ENCODE assay signal across 1 cellular context in the genomic region with DNA sequence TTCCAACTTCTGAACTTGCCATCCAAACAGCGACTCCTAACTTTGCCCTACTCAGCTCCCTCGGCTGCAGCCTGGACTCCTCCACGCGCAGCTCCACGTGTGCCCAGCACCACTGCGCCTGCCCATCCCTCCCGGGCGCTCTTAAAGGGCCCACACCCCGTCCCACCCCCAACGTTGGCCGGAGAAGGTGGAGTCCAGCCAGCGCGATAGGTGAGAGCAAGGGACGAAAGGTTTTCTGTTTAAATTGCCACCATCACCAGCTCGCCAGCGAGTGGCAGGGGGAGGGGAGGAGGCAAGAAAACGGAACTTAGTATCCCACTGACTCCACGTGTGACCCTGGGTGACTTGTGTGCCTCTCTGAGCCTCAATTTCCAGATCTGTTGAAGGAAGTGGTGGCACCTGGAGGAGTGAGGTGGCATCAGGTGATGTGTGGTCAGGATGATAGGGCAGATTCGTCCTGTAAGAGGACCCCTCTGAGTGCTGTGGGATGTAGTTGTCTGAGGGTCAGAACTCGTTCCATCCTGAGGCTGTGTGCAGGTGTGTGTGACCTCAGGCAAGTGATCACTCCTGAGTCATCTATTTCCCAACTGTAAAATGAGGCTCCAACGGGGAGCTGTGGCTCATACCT.
TF ChIP-seq lines count a peak whose summit lies in the region.

No MANE protein-coding gene starts in this region.

TF ChIP-seq in HepG2, 621 proteins besides CTCF, POLR2A, EP300 and RAD21 (continued from another document):
- TF ChIP-seq, protein P1, sequence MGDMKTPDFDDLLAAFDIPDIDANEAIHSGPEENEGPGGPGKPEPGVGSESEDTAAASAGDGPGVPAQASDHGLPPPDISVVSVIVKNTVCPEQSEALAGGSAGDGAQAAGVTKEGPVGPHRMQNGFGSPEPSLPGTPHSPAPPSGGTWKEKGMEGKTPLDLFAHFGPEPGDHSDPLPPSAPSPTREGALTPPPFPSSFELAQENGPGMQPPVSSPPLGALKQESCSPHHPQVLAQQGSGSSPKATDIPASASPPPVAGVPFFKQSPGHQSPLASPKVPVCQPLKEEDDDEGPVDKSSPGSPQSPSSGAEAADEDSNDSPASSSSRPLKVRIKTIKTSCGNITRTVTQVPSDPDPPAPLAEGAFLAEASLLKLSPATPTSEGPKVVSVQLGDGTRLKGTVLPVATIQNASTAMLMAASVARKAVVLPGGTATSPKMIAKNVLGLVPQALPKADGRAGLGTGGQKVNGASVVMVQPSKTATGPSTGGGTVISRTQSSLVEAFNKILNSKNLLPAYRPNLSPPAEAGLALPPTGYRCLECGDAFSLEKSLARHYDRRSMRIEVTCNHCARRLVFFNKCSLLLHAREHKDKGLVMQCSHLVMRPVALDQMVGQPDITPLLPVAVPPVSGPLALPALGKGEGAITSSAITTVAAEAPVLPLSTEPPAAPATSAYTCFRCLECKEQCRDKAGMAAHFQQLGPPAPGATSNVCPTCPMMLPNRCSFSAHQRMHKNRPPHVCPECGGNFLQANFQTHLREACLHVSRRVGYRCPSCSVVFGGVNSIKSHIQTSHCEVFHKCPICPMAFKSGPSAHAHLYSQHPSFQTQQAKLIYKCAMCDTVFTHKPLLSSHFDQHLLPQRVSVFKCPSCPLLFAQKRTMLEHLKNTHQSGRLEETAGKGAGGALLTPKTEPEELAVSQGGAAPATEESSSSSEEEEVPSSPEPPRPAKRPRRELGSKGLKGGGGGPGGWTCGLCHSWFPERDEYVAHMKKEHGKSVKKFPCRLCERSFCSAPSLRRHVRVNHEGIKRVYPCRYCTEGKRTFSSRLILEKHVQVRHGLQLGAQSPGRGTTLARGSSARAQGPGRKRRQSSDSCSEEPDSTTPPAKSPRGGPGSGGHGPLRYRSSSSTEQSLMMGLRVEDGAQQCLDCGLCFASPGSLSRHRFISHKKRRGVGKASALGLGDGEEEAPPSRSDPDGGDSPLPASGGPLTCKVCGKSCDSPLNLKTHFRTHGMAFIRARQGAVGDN (CRISPR knock-in tag; IDR thresholded peaks at IDR 0.05), result peak; percentile 86
- peak; percentile 55; the same call in 1 of the 2 replicates for TF ChIP-seq FOXC1 (CRISPR knock-in tag; IDR thresholded peaks at IDR 0.05; ENCODE audit: borderline replicate concordance)
- peak; percentile 47 for TF ChIP-seq AGO2 (optimal IDR thresholded peaks at IDR 0.05; ENCODE audit: low read depth, low read length)
- TF ChIP-seq ZNF235 (CRISPR knock-in tag; IDR thresholded peaks at IDR 0.05; ENCODE audit: borderline replicate concordance), result no peak
- TF ChIP-seq, protein P2, sequence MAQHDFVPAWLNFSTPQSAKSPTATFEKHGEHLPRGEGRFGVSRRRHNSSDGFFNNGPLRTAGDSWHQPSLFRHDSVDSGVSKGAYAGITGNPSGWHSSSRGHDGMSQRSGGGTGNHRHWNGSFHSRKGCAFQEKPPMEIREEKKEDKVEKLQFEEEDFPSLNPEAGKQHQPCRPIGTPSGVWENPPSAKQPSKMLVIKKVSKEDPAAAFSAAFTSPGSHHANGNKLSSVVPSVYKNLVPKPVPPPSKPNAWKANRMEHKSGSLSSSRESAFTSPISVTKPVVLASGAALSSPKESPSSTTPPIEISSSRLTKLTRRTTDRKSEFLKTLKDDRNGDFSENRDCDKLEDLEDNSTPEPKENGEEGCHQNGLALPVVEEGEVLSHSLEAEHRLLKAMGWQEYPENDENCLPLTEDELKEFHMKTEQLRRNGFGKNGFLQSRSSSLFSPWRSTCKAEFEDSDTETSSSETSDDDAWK (CRISPR knock-in tag; IDR thresholded peaks at IDR 0.05), result no peak
- 0 out of 4 replicates have a peak, but pooled peaks of 1 of the 2 experiments have one; percentile 6 for TF ChIP-seq MAFK (conservative IDR thresholded peaks at IDR 0.05 in 1 of 2, IDR thresholded peaks at IDR 0.05 in 1 of 2; ENCODE audit: low read length in 2 of 2)
- TF ChIP-seq ZNF354B (CRISPR knock-in tag; IDR thresholded peaks at IDR 0.05), result no peak
- TF ChIP-seq, protein P3, sequence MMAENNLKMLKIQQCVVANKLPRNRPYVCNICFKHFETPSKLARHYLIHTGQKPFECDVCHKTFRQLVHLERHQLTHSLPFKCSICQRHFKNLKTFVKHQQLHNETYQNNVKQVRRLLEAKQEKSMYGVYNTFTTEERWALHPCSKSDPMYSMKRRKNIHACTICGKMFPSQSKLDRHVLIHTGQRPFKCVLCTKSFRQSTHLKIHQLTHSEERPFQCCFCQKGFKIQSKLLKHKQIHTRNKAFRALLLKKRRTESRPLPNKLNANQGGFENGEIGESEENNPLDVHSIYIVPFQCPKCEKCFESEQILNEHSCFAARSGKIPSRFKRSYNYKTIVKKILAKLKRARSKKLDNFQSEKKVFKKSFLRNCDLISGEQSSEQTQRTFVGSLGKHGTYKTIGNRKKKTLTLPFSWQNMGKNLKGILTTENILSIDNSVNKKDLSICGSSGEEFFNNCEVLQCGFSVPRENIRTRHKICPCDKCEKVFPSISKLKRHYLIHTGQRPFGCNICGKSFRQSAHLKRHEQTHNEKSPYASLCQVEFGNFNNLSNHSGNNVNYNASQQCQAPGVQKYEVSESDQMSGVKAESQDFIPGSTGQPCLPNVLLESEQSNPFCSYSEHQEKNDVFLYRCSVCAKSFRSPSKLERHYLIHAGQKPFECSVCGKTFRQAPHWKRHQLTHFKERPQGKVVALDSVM (CRISPR knock-in tag; IDR thresholded peaks at IDR 0.05), result no peak
- no peak for TF ChIP-seq MAFG (CRISPR knock-in tag; IDR thresholded peaks at IDR 0.05)
- TF ChIP-seq BHLHE40 (IDR thresholded peaks at IDR 0.05; ENCODE audit: low read length), result no peak
- peak; percentile 21; the same call in 1 of the 2 replicates for TF ChIP-seq ZBTB20 (CRISPR knock-in tag; IDR thresholded peaks at IDR 0.05; ENCODE audit: borderline replicate concordance, low read depth)
- TF ChIP-seq, protein P4, sequence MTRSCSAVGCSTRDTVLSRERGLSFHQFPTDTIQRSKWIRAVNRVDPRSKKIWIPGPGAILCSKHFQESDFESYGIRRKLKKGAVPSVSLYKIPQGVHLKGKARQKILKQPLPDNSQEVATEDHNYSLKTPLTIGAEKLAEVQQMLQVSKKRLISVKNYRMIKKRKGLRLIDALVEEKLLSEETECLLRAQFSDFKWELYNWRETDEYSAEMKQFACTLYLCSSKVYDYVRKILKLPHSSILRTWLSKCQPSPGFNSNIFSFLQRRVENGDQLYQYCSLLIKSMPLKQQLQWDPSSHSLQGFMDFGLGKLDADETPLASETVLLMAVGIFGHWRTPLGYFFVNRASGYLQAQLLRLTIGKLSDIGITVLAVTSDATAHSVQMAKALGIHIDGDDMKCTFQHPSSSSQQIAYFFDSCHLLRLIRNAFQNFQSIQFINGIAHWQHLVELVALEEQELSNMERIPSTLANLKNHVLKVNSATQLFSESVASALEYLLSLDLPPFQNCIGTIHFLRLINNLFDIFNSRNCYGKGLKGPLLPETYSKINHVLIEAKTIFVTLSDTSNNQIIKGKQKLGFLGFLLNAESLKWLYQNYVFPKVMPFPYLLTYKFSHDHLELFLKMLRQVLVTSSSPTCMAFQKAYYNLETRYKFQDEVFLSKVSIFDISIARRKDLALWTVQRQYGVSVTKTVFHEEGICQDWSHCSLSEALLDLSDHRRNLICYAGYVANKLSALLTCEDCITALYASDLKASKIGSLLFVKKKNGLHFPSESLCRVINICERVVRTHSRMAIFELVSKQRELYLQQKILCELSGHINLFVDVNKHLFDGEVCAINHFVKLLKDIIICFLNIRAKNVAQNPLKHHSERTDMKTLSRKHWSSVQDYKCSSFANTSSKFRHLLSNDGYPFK (CRISPR knock-in tag; IDR thresholded peaks at IDR 0.05; ENCODE audit: borderline replicate concordance), result peak; percentile 18; the same call in 1 of the 2 replicates
